In genomic region chr16:22206013-22206846, GRCh38 we compare ENCODE assay signal across 8 cellular contexts. TPM values are rescaled to one million over a fixed set of nuclear protein-coding genes. Genes with fewer than 3 reads are reported as not detected.
DNase-seq lines count a peak whose midpoint lies in the region; ATAC-seq and TF ChIP-seq lines count a peak whose summit lies in the region.

Gene EEF2K, plus strand, starts transcription at chr16:22206278. Its CDS starts 19,452 bp downstream, at chr16:22225730.

- peak; percentile 79 for ATAC-seq in HG03196 (IDR thresholded peaks at IDR 0.05; ENCODE audit: unreplicated experiment)

- in situ Hi-C loops in GM18951 (cut with MboI; ENCODE audit: low sequenced_read_pairs, unreplicated experiment), result loop anchor here (5.0 kb wide), 1 partner anchor 91 kb away; the partner anchor contains the start of gene POLR3E

- peak; percentile 58 for TF ChIP-seq CTCF in AG10803 (conservative IDR thresholded peaks at IDR 0.05; ENCODE audit: low read length)

- H3K4me3 ChIP-seq in AG10803 (ENCODE audit: low read length), result peak within 1 kb of the TSS; percentile 79

- peak; percentile 78 for TF ChIP-seq POLR2A in GM18951 (IDR thresholded peaks at IDR 0.05; ENCODE audit: extremely low read depth, insufficient read depth, insufficient read length)

- DNase-seq in AG10803 (ENCODE audit: low read depth), result peak; percentile 94
- DNase-seq in NCI-H345 (lab: John Stamatoyannopoulos, UW), result peak; percentile 86
- DNase-seq in activated CD4-positive, alpha-beta T cell treated with anti-CD3 and anti-CD28 coated beads for 1 hour, result peak; percentile 71
- DNase-seq in cerebellum (ENCODE audit: low spot score), result peak; percentile 89
- DNase-seq in kidney glomerular epithelial cell (lab: John Stamatoyannopoulos, UW), result peak; percentile 94
- peak; percentile 54 to 70 for DNase-seq in stimulated activated CD4-positive, alpha-beta T cell treated with anti-CD3 and anti-CD28 coated beads, Interleukin-1b, Interleukin-23, amount 100 ng/mL, for 1 hour (ENCODE audit: low read depth in 2 of 2)

RNA-seq across cellular contexts. Expression of gene EEF2K, which starts in this region (rescaled TPM):
- 19.2 TPM for total RNA-seq in cerebellum

Comparison
In these comparisons a context has a peak if more than half of its experiments do, and no peak if none do; other contexts are left out.
1. Peak in every context shown above with its lines: DNase-seq, ATAC-seq and H3K4me3 ChIP-seq.